ENCODE assay signal across 7 cellular contexts in the genomic region with DNA sequence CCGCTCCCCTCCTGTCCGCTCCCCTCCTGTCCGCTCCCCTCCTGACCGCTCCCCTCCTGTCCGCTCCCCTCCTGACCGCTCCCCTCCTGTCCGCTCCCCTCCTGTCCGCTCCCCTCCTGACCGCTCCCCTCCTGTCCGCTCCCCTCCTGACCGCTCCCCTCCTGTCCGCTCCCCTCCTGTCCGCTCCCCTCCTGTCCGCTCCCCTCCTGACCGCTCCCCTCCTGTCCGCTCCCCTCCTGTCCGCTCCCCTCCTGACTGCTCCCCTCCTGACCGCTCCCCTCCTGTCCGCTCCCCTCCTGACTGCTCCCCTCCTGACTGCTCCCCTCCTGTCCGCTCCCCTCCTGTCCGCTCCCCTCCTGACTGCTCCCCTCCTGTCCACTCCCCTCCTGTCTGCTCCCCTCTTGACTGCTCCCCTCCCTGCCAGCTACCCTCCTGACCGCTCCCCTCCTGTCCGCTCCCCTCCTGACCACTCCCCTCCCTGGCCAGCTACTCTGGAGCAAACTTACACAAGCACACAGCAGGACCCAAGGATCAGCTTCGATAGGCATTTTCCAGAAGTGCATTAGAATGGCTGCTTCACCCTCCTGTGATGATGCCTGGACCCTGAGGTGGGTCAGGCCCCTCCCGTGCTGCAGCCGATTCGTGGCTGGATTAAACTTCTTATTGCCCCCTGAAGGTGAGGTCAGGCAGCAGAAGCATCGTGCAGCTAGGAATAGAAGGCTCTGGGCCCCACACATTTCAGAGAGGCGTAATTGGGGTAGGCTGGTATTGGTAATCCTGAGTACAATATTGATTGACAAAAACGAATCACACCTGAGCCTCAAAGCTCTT.
DNase-seq lines count a peak whose midpoint lies in the region; ATAC-seq and TF ChIP-seq lines count a peak whose summit lies in the region.
"Not testable (repeated sequence)": the region's sequence is repeated elsewhere in the genome, so short reads cannot be mapped to it uniquely, and the experiment has no call there.

No MANE protein-coding gene starts in this region.

- peak overlapping the region; percentile 85 for H3K4me2 ChIP-seq in neural progenitor cell

- not testable (repeated sequence) for ATAC-seq in activated CD8-positive, alpha-beta T cell treated with anti-CD3 and anti-CD28 coated beads, Interleukin-2, amount 10 ng/mL, durations not matched to agents 7 days and 5 days; left lung

- H3K27me3 Mint-ChIP-seq in activated CD8-positive, alpha-beta T cell treated with anti-CD3 and anti-CD28 coated beads, Interleukin-2, amount 10 ng/mL, durations not matched to agents 7 days and 5 days (ENCODE audit: low read depth) = not testable (repeated sequence)
- peaks cover 38% of the 10 kb centered on the region for H3K27me3 Mint-ChIP-seq in neural progenitor cell (ENCODE audit: insufficient read depth, low read depth)

- H3K27me3 ChIP-seq in H7 (ENCODE audit: control insufficient read depth, insufficient read depth, low read length) = peaks cover 27% of the 10 kb centered on the region
- H3K27me3 ChIP-seq in iPS-15b (ENCODE audit: control insufficient read depth, insufficient read depth, low read length) = peaks cover 24% of the 10 kb centered on the region
- H3K27me3 ChIP-seq in left lung = not testable (repeated sequence)
- H3K27me3 ChIP-seq in neural progenitor cell = peaks cover 36% of the 10 kb centered on the region

- not testable (repeated sequence) for H3K36me3 ChIP-seq in H7 (replicated peaks; ENCODE audit: control insufficient read depth, insufficient read depth, low read length); iPS-15b (ENCODE audit: control insufficient read depth, insufficient read depth, low read length); left lung; neural progenitor cell

- not testable (repeated sequence) for H3K36me3 Mint-ChIP-seq in activated CD8-positive, alpha-beta T cell treated with anti-CD3 and anti-CD28 coated beads, Interleukin-2, amount 10 ng/mL, durations not matched to agents 7 days and 5 days (ENCODE audit: low read depth); neural progenitor cell

- DNase-seq in H7 = not testable (repeated sequence)
- DNase-seq in activated CD8-positive, alpha-beta T cell treated with anti-CD3 and anti-CD28 coated beads, Interleukin-2, amount 10 ng/mL, durations not matched to agents 7 days and 5 days = peak; percentile 2
- DNase-seq in ecto neural progenitor cell (ENCODE audit: low spot score) = peak; percentile 45
- DNase-seq in left lung = peak; percentile 4 to 5
- DNase-seq in neural progenitor cell (ENCODE audit: low spot score) = peak; percentile 47
- peak; percentile 1 for DNase-seq in retina

- not testable (repeated sequence) for H2AFZ ChIP-seq in neural progenitor cell (replicated peaks)

- H3K79me2 ChIP-seq in neural progenitor cell (ENCODE audit: low read depth) = not testable (repeated sequence)

- CTCF ChIA-PET in activated CD8-positive, alpha-beta T cell treated with anti-CD3 and anti-CD28 coated beads, Interleukin-2, amount 10 ng/mL, durations not matched to agents 7 days and 5 days (lab: Charles Lee) = not testable (repeated sequence)

- POLR2A ChIA-PET in activated CD8-positive, alpha-beta T cell treated with anti-CD3 and anti-CD28 coated beads, Interleukin-2, amount 10 ng/mL, durations not matched to agents 7 days and 5 days (lab: Charles Lee) = not testable (repeated sequence)

- not testable (repeated sequence) for H3K4me1 ChIP-seq in iPS-15b (ENCODE audit: control insufficient read depth, insufficient read depth, low read length); left lung
- peaks cover 14% of the 10 kb centered on the region for H3K4me1 ChIP-seq in neural progenitor cell

- not testable (repeated sequence) for H4K20me1 ChIP-seq in neural progenitor cell (ENCODE audit: low read depth)

- TF ChIP-seq CTCF in left lung (IDR thresholded peaks at IDR 0.05); neural progenitor cell (IDR thresholded peaks at IDR 0.05): not testable (repeated sequence)

- not testable (repeated sequence) for H3K27ac Mint-ChIP-seq in activated CD8-positive, alpha-beta T cell treated with anti-CD3 and anti-CD28 coated beads, Interleukin-2, amount 10 ng/mL, durations not matched to agents 7 days and 5 days; neural progenitor cell

- H3K9ac ChIP-seq in iPS-15b (ENCODE audit: low read depth, low read length); neural progenitor cell: not testable (repeated sequence)

- H3K4me1 Mint-ChIP-seq in activated CD8-positive, alpha-beta T cell treated with anti-CD3 and anti-CD28 coated beads, Interleukin-2, amount 10 ng/mL, durations not matched to agents 7 days and 5 days (ENCODE audit: low read depth) = not testable (repeated sequence)
- H3K4me1 Mint-ChIP-seq in neural progenitor cell = peaks cover 14% of the 10 kb centered on the region

- H3F3A ChIP-seq in neural progenitor cell (ENCODE audit: low read depth) = not testable (repeated sequence)

- intact Hi-C loops in left lung (cut with DNase I) = not testable (repeated sequence)

- H3K4me3 ChIP-seq in H7 (ENCODE audit: insufficient read depth, low read depth, low read length) (peak overlapping the region; percentile 44), iPS-15b (ENCODE audit: low read depth, low read length) (peak overlapping the region; percentile 53), neural progenitor cell (peak overlapping the region; percentile 45)
- not testable (repeated sequence) for H3K4me3 ChIP-seq in left lung

- H3K9me3 Mint-ChIP-seq in activated CD8-positive, alpha-beta T cell treated with anti-CD3 and anti-CD28 coated beads, Interleukin-2, amount 10 ng/mL, durations not matched to agents 7 days and 5 days (ENCODE audit: insufficient read depth); neural progenitor cell: not testable (repeated sequence)

- H3K4me3 Mint-ChIP-seq in activated CD8-positive, alpha-beta T cell treated with anti-CD3 and anti-CD28 coated beads, Interleukin-2, amount 10 ng/mL, durations not matched to agents 7 days and 5 days = not testable (repeated sequence)
- H3K4me3 Mint-ChIP-seq in neural progenitor cell = peak overlapping the region; percentile 11

- H3K9me3 ChIP-seq in iPS-15b (ENCODE audit: control insufficient read depth, insufficient read depth, low read length); left lung; neural progenitor cell (ENCODE audit: low read depth): not testable (repeated sequence)

- H3K27ac ChIP-seq in left lung, neural progenitor cell: not testable (repeated sequence)
